19 cellular contexts compared by ENCODE assay signal in genomic region chr3:106120334-106120733, GRCh38.
DNase-seq lines count a peak whose midpoint lies in the region; ATAC-seq and TF ChIP-seq lines count a peak whose summit lies in the region.
"Had no signal": no experiment of that assay in that cellular context is flagged by ENCODE, and none has a peak within 500 bp of the region (broad histone marks: within the 10 kb centered on the region; RNA-seq: fewer than 3 reads in every experiment).

No MANE protein-coding gene starts in this region.

- no CpG with 5 or more reads among the region's 4 CpGs for WGBS in IMR-90 (ENCODE audit: extremely low coverage in 2 of 2, insufficient read length in 1 of 2), 2 experiments
- 45% methylated on average over 3 of the region's 4 CpGs for WGBS in mesenchymal stem cell
- WGBS in suprapubic skin, result 80% methylated on average over 4 of the region's 4 CpGs

- no peak overlapping the region for H3K27ac ChIP-seq in IMR-90 (ENCODE audit: insufficient read depth, low read length)
- peak overlapping the region; percentile 74 for H3K27ac ChIP-seq in brain microvascular endothelial cell
- no peak overlapping the region for H3K27ac ChIP-seq in mesenchymal stem cell (ENCODE audit: low read length, poor library complexity, severe bottlenecking)
- H3K27ac ChIP-seq in left ventricle myocardium inferior (replicated peaks), result no peak overlapping the region
- no peak overlapping the region for H3K27ac ChIP-seq in suprapubic skin
- H3K27ac ChIP-seq: RWPE1, thyroid gland had no signal

- no peaks in the 10 kb centered on the region; the same call in 1 of the 2 replicates for H3K9me1 ChIP-seq in IMR-90 (ENCODE audit: insufficient read depth, low read length)

- H3K4me3 ChIP-seq in IMR-90 (ENCODE audit: insufficient read depth, low read depth, low read length) (no peak overlapping the region), brain microvascular endothelial cell (ENCODE audit: low read depth, low read length) (no peak overlapping the region), mesenchymal stem cell (ENCODE audit: insufficient read depth in 1 of 2, low read depth in 1 of 2, low read length in 2 of 2) (no peak overlapping the region), left ventricle myocardium inferior (no peak overlapping the region), suprapubic skin (no peak overlapping the region)
- H3K4me3 ChIP-seq: BLaER1 treated with 17β-estradiol and CSF1 and Interleukin-3, amounts not matched to agents 10 nM and 100 nM; MG63; thyroid gland had no signal

- peaks cover 3% of the 10 kb centered on the region; the same call in 1 of the 2 replicates for H3K4me1 ChIP-seq in IMR-90 (ENCODE audit: control insufficient read depth, insufficient read depth, low read length)
- H3K4me1 ChIP-seq in mesenchymal stem cell (ENCODE audit: control insufficient read depth, insufficient read depth, low read depth, low read length), result no peaks in the 10 kb centered on the region
- H3K4me1 ChIP-seq in left ventricle myocardium inferior, result no peaks in the 10 kb centered on the region
- peaks cover 1% of the 10 kb centered on the region for H3K4me1 ChIP-seq in suprapubic skin
- H3K4me1 ChIP-seq: thyroid gland had no signal

- no peak overlapping the region for H3K4ac ChIP-seq in IMR-90 (ENCODE audit: low read depth, low read length)
- H3K4ac ChIP-seq in mesenchymal stem cell (ENCODE audit: low read depth in 1 of 2, low read length in 2 of 2), result peak overlapping the region in 1 of 2 experiments; percentile 49

- TF ChIP-seq RAD21 in IMR-90 (IDR thresholded peaks at IDR 0.05; ENCODE audit: low read length), result peak; percentile 1

- H2BK120ac ChIP-seq in IMR-90 (ENCODE audit: low read depth, low read length), result no peak overlapping the region
- H2BK120ac ChIP-seq in mesenchymal stem cell (ENCODE audit: low read depth, low read length), result no peak overlapping the region

- POLR2A ChIA-PET in IMR-90 (lab: Charles Lee; ENCODE audit: unreplicated experiment), result no interaction called here

- DNase-seq in AG20443 (ENCODE audit: low spot score) (peak; percentile 17), IMR-90 (peak; percentile 70), brain microvascular endothelial cell (peak; percentile 69), mesenchymal stem cell (peak; percentile 73), left ventricle myocardium inferior (no peak), suprapubic skin (ENCODE audit: low spot score in 2 of 2) (no peak), left colon (no peak)
- no peak for DNase-seq in activated naive CD4-positive, alpha-beta T cell (lab: John Stamatoyannopoulos, UW)
- DNase-seq: activated CD4-positive, alpha-beta T cell treated with anti-CD3 and anti-CD28 coated beads, Interleukin-2, amount 10 ng/mL, durations not matched to agents 7 days and 5 days; DND-41; effector memory CD4-positive, alpha-beta T cell; immature natural killer cell; MG63; NCI-H1930; NCI-H748 treated with DMSO at 0.1 percent for 48 hours; T-helper 17 cell; thyroid gland had no signal

- no peak overlapping the region for H2BK12ac ChIP-seq in mesenchymal stem cell (ENCODE audit: low read length in 2 of 2)

- no TSS peak for BruUV-seq in IMR-90 (replicated peaks; lab: Mats Ljungman, UMichigan)

- H3K79me1 ChIP-seq in IMR-90 (ENCODE audit: low read depth in 1 of 2, low read length in 2 of 2) (no peaks in the 10 kb centered on the region), mesenchymal stem cell (replicated peaks; ENCODE audit: low read length, poor library complexity, severe bottlenecking) (no peaks in the 10 kb centered on the region)

- H3K14ac ChIP-seq in IMR-90 (replicated peaks; ENCODE audit: low read depth, low read length) (no peak overlapping the region), mesenchymal stem cell (ENCODE audit: low read length in 2 of 2) (no peak overlapping the region)

- dilution Hi-C loops in IMR-90 (cut with HindIII; ENCODE audit: low sequenced_read_pairs, unreplicated experiment), result no loop called here

- H3K36me3 ChIP-seq in IMR-90 (ENCODE audit: control insufficient read depth, insufficient read depth, low read length) (no peaks in the 10 kb centered on the region), brain microvascular endothelial cell (replicated peaks) (no peaks in the 10 kb centered on the region), mesenchymal stem cell (ENCODE audit: control insufficient read depth in 1 of 2, insufficient read depth in 2 of 2, low read depth in 1 of 2, low read length in 2 of 2) (no peaks in the 10 kb centered on the region), left ventricle myocardium inferior (no peaks in the 10 kb centered on the region), suprapubic skin (no peaks in the 10 kb centered on the region)
- H3K36me3 ChIP-seq: BLaER1 treated with 17β-estradiol and CSF1 and Interleukin-3, amounts not matched to agents 10 nM and 100 nM; MG63; thyroid gland had no signal

- H3K4me2 ChIP-seq in IMR-90 (ENCODE audit: low read depth, low read length) (no peak overlapping the region), mesenchymal stem cell (ENCODE audit: low read length, poor library complexity, severe bottlenecking) (no peak overlapping the region)

- H3K27me3 ChIP-seq in IMR-90 (ENCODE audit: control insufficient read depth, insufficient read depth, low read length) (no peaks in the 10 kb centered on the region), brain microvascular endothelial cell (replicated peaks) (no peaks in the 10 kb centered on the region), mesenchymal stem cell (ENCODE audit: control insufficient read depth in 1 of 2, insufficient read depth in 1 of 2, low read length in 2 of 2) (no peaks in the 10 kb centered on the region), left ventricle myocardium inferior (ENCODE audit: low read depth) (no peaks in the 10 kb centered on the region), suprapubic skin (no peaks in the 10 kb centered on the region)
- H3K27me3 ChIP-seq: BLaER1 treated with 17β-estradiol and CSF1 and Interleukin-3, amounts not matched to agents 10 nM and 100 nM; MG63; thyroid gland had no signal

- H2AK5ac ChIP-seq in IMR-90 (ENCODE audit: low read depth, low read length) (no peak overlapping the region), mesenchymal stem cell (ENCODE audit: low read length, severe bottlenecking) (no peak overlapping the region)

- in situ Hi-C loops in IMR-90 (cut with MboI; ENCODE audit: low sequenced_read_pairs), result no loop called here
- in situ Hi-C loops in brain microvascular endothelial cell (cut with HindIII; ENCODE audit: low pct_ligation_motif_present, low sequenced_read_pairs), result no loop called here

- no peak overlapping the region for H3K56ac ChIP-seq in IMR-90 (ENCODE audit: extremely low read depth, insufficient read depth, low read length)

- peak overlapping the region; percentile 7 for H2BK5ac ChIP-seq in IMR-90 (ENCODE audit: low read depth, low read length, poor library complexity, severe bottlenecking)
- H2BK5ac ChIP-seq in mesenchymal stem cell (ENCODE audit: low read depth, low read length, poor library complexity, severe bottlenecking), result no peak overlapping the region

- H4K8ac ChIP-seq in IMR-90 (ENCODE audit: low read depth in 2 of 2, low read length in 2 of 2), result no peak overlapping the region
- no peak overlapping the region for H4K8ac ChIP-seq in mesenchymal stem cell (ENCODE audit: low read length)

- H3K23ac ChIP-seq in IMR-90 (ENCODE audit: low read depth, low read length) (no peak overlapping the region), mesenchymal stem cell (ENCODE audit: low read length in 2 of 2) (no peak overlapping the region)

- peak overlapping the region; percentile 20; the same call in 1 of the 2 replicates for H3K18ac ChIP-seq in IMR-90 (ENCODE audit: low read depth, low read length)
- peak overlapping the region in 1 of 2 experiments; percentile 49 for H3K18ac ChIP-seq in mesenchymal stem cell (ENCODE audit: low read depth in 1 of 2, low read length in 2 of 2)

- H2BK20ac ChIP-seq in IMR-90 (ENCODE audit: low read depth, low read length), result no peak overlapping the region

- H3K9me3 ChIP-seq in IMR-90 (ENCODE audit: control insufficient read depth, insufficient read depth, low read length), result no peaks in the 10 kb centered on the region
- H3K9me3 ChIP-seq in mesenchymal stem cell (ENCODE audit: control insufficient read depth, low read length), result no peaks in the 10 kb centered on the region
- no peaks in the 10 kb centered on the region for H3K9me3 ChIP-seq in left ventricle myocardium inferior (replicated peaks)
- H3K9me3 ChIP-seq in suprapubic skin, result no peaks in the 10 kb centered on the region
- H3K9me3 ChIP-seq: BLaER1 treated with 17β-estradiol and CSF1 and Interleukin-3, amounts not matched to agents 10 nM and 100 nM; MG63; thyroid gland had no signal

- no peak overlapping the region for H2BK15ac ChIP-seq in IMR-90 (ENCODE audit: low read depth, low read length)
- no peak overlapping the region for H2BK15ac ChIP-seq in mesenchymal stem cell (ENCODE audit: low read depth, poor library complexity, severe bottlenecking)

- TF ChIP-seq EP300 in suprapubic skin (IDR thresholded peaks at IDR 0.05), result no peak

- TF ChIP-seq POLR2A in IMR-90 (IDR thresholded peaks at IDR 0.05; ENCODE audit: low read depth, low read length) (no peak), suprapubic skin (IDR thresholded peaks at IDR 0.05) (no peak)

- TF ChIP-seq CTCF in IMR-90 (conservative IDR thresholded peaks at IDR 0.05; ENCODE audit: low read depth, low read length), result no peak
- no peak for TF ChIP-seq CTCF in brain microvascular endothelial cell (IDR thresholded peaks at IDR 0.05; ENCODE audit: low read depth, low read length, missing control alignments)
- no peak for TF ChIP-seq CTCF in left ventricle myocardium inferior (IDR thresholded peaks at IDR 0.05; ENCODE audit: borderline replicate concordance)
- TF ChIP-seq CTCF in suprapubic skin (IDR thresholded peaks at IDR 0.05), result no peak

- no peak overlapping the region for H2AK9ac ChIP-seq in IMR-90 (replicated peaks; ENCODE audit: low read depth, low read length, poor library complexity)

- CTCF ChIA-PET in IMR-90 (lab: Yijun Ruan, JAX), result no interaction called here

- ATAC-seq in IMR-90 (ENCODE audit: low read depth), result peak; percentile 51; the same call in 1 of the 2 replicates
- ATAC-seq in left colon, result no peak
- ATAC-seq: T-helper 17 cell had no signal

- intact Hi-C loops in IMR-90 (cut with micrococcal nuclease) (loop anchor here (10.0 kb wide), 1 partner anchor 436 kb away; no protein-coding TSS in a partner anchor), left ventricle myocardium inferior (cut with micrococcal nuclease) (no loop called here), left colon (cut with DNase I, micrococcal nuclease) (no loop called here)

- H3K9ac ChIP-seq in IMR-90 (ENCODE audit: low read depth, low read length), result no peak overlapping the region
- peak overlapping the region; percentile 80 for H3K9ac ChIP-seq in mesenchymal stem cell (ENCODE audit: low read length)
- H3K9ac ChIP-seq: BLaER1 treated with 17β-estradiol and CSF1 and Interleukin-3, amounts not matched to agents 10 nM and 100 nM had no signal

- H2AFZ ChIP-seq in IMR-90 (replicated peaks; ENCODE audit: low read length, poor library complexity), result no peak overlapping the region
- H2AFZ ChIP-seq in mesenchymal stem cell (ENCODE audit: low read depth, low read length), result no peak overlapping the region

- H4K91ac ChIP-seq in IMR-90 (ENCODE audit: insufficient read depth, low read depth, low read length) (no peak overlapping the region), mesenchymal stem cell (ENCODE audit: low read length) (no peak overlapping the region)

- H4K5ac ChIP-seq in IMR-90 (ENCODE audit: low read depth, low read length), result no peak overlapping the region

- H4K20me1 ChIP-seq in IMR-90 (ENCODE audit: insufficient read depth, low read length), result no peaks in the 10 kb centered on the region
- H4K20me1 ChIP-seq: BLaER1 treated with 17β-estradiol and CSF1 and Interleukin-3, amounts not matched to agents 10 nM and 100 nM had no signal

Comparison
In these comparisons a context has a peak if more than half of its experiments do, and no peak if none do; other contexts are left out.
1. DNase-seq: peak in AG20443 (single experiment), IMR-90 (single experiment), brain microvascular endothelial cell (single experiment) and mesenchymal stem cell (single experiment); none in left ventricle myocardium inferior (single experiment), suprapubic skin (0 of 2), activated naive CD4-positive, alpha-beta T cell (0 of 4) and left colon (0 of 2).